In genomic region chr11:73335204-73335923, GRCh38 we compare ENCODE assay signal across 9 cellular contexts. TPM values are rescaled to one million over a fixed set of nuclear protein-coding genes. Genes with fewer than 3 reads are reported as not detected.
DNase-seq lines count a peak whose midpoint lies in the region; ATAC-seq and TF ChIP-seq lines count a peak whose summit lies in the region.
"Had no signal": no experiment of that assay in that cellular context is flagged by ENCODE, and none has a peak within 500 bp of the region (broad histone marks: within the 10 kb centered on the region; RNA-seq: fewer than 3 reads in every experiment).

No MANE protein-coding gene starts in this region.

- no peaks in the 10 kb centered on the region for H3K9me3 Mint-ChIP-seq in osteocyte (ENCODE audit: unreplicated experiment)

- no peaks in the 10 kb centered on the region for H3K9me3 ChIP-seq in MG63

- H3K36me3 ChIP-seq in MG63, result peaks cover 11% of the 10 kb centered on the region

- no peaks in the 10 kb centered on the region for H3K36me3 Mint-ChIP-seq in osteocyte (ENCODE audit: unreplicated experiment)

- ATAC-seq in foreskin keratinocyte (peak; percentile 36), GM21529 (IDR thresholded peaks at IDR 0.05; ENCODE audit: unreplicated experiment) (no peak)

- H3K27ac Mint-ChIP-seq in osteocyte (ENCODE audit: unreplicated experiment), result peak overlapping the region; percentile 95

- no peak overlapping the region for H3K4me3 Mint-ChIP-seq in osteocyte (ENCODE audit: unreplicated experiment)

- H3K4me1 ChIP-seq in foreskin keratinocyte, result no peaks in the 10 kb centered on the region

- H3K27ac ChIP-seq in foreskin keratinocyte (no peak overlapping the region), temporal lobe (ENCODE audit: low read depth, low read length) (peak overlapping the region; percentile 36)
- H3K27ac ChIP-seq: epithelial cell of prostate had no signal

- peaks cover 61% of the 10 kb centered on the region for H3K4me1 Mint-ChIP-seq in osteocyte (ENCODE audit: unreplicated experiment)

- H3K4me3 ChIP-seq in MG63, result no peak overlapping the region

- no peaks in the 10 kb centered on the region for H3K27me3 Mint-ChIP-seq in osteocyte (ENCODE audit: unreplicated experiment)

- DNase-seq in DMS79 (lab: John Stamatoyannopoulos, UW) (peak; percentile 62), MG63 (peak; percentile 69), SHP77 treated with DMSO at 0.1 percent for 48 hours (lab: John Stamatoyannopoulos, UW) (peak; percentile 18), foreskin keratinocyte (peak in 1 of 2 donors; percentile 30), osteocyte (ENCODE audit: extremely low spot score, unreplicated experiment) (peak; percentile 97)
- peak; percentile 59 for DNase-seq in activated effector memory CD4-positive, alpha-beta T cell treated with Interleukin-2 at 50 U/mL for 16 hours

- H3K27me3 ChIP-seq in MG63, result no peaks in the 10 kb centered on the region
- H3K27me3 ChIP-seq in foreskin keratinocyte, result no peaks in the 10 kb centered on the region

- peak; percentile 91 for TF ChIP-seq CTCF in foreskin keratinocyte (conservative IDR thresholded peaks at IDR 0.05)
- TF ChIP-seq CTCF in osteocyte (IDR thresholded peaks at IDR 0.05), result peak; percentile 97

RNA-seq across cellular contexts. Expression of gene ARHGEF17, which starts 27.3 kb away (rescaled TPM):
- total RNA-seq in MG63 (2014; rRNA removed; shearing (Covaris generic); ENCODE audit: low replicate concordance), result 4.7 and 10.9 TPM in 2 replicates
- total RNA-seq in foreskin keratinocyte, result 8.7 and 9.7 TPM in 2 replicates
- 4.6 and 5.0 TPM in 2 replicates for polyA plus RNA-seq in foreskin keratinocyte
- 104 and 105 TPM in 2 replicates for total RNA-seq in osteocyte
- 17.9 TPM for total RNA-seq in temporal lobe

RNA-seq across cellular contexts. Expression of gene RELT, which starts 40.8 kb away (rescaled TPM):
- 3.2 and 5.0 TPM in 2 replicates for total RNA-seq in MG63 (2014; rRNA removed; shearing (Covaris generic); ENCODE audit: low replicate concordance)
- total RNA-seq in foreskin keratinocyte, result 11.6 and 12.7 TPM in 2 replicates
- polyA plus RNA-seq in foreskin keratinocyte, result 8.1 and 10.7 TPM in 2 replicates
- total RNA-seq in osteocyte, result 3.3 and 4.1 TPM in 2 replicates
- total RNA-seq in temporal lobe, result 1.5 TPM
